In genomic region chr10:44990965-44991364, GRCh38 we compare ENCODE assay signal across 1 cellular context.
A peak's percentile ranks its signal among the peaks of the same experiment; 100 is the strongest.
TF ChIP-seq lines count a peak whose summit lies in the region.

No MANE protein-coding gene starts in this region.

TF ChIP-seq in HepG2, 621 proteins besides CTCF, POLR2A, EP300 and RAD21:
- TF ChIP-seq SOX6 (IDR thresholded peaks at IDR 0.05) (no peak), SOX6 (CRISPR knock-in tag; IDR thresholded peaks at IDR 0.05) (peak; percentile 1; the same call in 1 of the 2 replicates), MAZ (IDR thresholded peaks at IDR 0.05; ENCODE audit: borderline replicate concordance, low read depth, low read length) (no peak), MAZ (CRISPR knock-in tag; IDR thresholded peaks at IDR 0.05; ENCODE audit: low read depth) (0 out of 2 replicates have a peak, but pooled peaks have one; percentile 42), ATRX (CRISPR knock-in tag; IDR thresholded peaks at IDR 0.05; ENCODE audit: borderline replicate concordance) (no peak), AKNA (CRISPR knock-in tag; IDR thresholded peaks at IDR 0.05; ENCODE audit: borderline replicate concordance) (no peak), ZNF235 (CRISPR knock-in tag; IDR thresholded peaks at IDR 0.05; ENCODE audit: borderline replicate concordance) (peak; percentile 41; the same call in 1 of the 2 replicates), EED (CRISPR knock-in tag; IDR thresholded peaks at IDR 0.05) (0 out of 2 replicates have a peak, but pooled peaks have one; percentile 47), ZNF598 (CRISPR knock-in tag; IDR thresholded peaks at IDR 0.05; ENCODE audit: borderline replicate concordance) (0 out of 2 replicates have a peak, but pooled peaks have one; percentile 2), ATM (IDR thresholded peaks at IDR 0.05; ENCODE audit: borderline replicate concordance) (no peak), HIVEP1 (CRISPR knock-in tag; IDR thresholded peaks at IDR 0.05) (0 out of 2 replicates have a peak, but pooled peaks have one; percentile 37)
- TF ChIP-seq, protein P1, sequence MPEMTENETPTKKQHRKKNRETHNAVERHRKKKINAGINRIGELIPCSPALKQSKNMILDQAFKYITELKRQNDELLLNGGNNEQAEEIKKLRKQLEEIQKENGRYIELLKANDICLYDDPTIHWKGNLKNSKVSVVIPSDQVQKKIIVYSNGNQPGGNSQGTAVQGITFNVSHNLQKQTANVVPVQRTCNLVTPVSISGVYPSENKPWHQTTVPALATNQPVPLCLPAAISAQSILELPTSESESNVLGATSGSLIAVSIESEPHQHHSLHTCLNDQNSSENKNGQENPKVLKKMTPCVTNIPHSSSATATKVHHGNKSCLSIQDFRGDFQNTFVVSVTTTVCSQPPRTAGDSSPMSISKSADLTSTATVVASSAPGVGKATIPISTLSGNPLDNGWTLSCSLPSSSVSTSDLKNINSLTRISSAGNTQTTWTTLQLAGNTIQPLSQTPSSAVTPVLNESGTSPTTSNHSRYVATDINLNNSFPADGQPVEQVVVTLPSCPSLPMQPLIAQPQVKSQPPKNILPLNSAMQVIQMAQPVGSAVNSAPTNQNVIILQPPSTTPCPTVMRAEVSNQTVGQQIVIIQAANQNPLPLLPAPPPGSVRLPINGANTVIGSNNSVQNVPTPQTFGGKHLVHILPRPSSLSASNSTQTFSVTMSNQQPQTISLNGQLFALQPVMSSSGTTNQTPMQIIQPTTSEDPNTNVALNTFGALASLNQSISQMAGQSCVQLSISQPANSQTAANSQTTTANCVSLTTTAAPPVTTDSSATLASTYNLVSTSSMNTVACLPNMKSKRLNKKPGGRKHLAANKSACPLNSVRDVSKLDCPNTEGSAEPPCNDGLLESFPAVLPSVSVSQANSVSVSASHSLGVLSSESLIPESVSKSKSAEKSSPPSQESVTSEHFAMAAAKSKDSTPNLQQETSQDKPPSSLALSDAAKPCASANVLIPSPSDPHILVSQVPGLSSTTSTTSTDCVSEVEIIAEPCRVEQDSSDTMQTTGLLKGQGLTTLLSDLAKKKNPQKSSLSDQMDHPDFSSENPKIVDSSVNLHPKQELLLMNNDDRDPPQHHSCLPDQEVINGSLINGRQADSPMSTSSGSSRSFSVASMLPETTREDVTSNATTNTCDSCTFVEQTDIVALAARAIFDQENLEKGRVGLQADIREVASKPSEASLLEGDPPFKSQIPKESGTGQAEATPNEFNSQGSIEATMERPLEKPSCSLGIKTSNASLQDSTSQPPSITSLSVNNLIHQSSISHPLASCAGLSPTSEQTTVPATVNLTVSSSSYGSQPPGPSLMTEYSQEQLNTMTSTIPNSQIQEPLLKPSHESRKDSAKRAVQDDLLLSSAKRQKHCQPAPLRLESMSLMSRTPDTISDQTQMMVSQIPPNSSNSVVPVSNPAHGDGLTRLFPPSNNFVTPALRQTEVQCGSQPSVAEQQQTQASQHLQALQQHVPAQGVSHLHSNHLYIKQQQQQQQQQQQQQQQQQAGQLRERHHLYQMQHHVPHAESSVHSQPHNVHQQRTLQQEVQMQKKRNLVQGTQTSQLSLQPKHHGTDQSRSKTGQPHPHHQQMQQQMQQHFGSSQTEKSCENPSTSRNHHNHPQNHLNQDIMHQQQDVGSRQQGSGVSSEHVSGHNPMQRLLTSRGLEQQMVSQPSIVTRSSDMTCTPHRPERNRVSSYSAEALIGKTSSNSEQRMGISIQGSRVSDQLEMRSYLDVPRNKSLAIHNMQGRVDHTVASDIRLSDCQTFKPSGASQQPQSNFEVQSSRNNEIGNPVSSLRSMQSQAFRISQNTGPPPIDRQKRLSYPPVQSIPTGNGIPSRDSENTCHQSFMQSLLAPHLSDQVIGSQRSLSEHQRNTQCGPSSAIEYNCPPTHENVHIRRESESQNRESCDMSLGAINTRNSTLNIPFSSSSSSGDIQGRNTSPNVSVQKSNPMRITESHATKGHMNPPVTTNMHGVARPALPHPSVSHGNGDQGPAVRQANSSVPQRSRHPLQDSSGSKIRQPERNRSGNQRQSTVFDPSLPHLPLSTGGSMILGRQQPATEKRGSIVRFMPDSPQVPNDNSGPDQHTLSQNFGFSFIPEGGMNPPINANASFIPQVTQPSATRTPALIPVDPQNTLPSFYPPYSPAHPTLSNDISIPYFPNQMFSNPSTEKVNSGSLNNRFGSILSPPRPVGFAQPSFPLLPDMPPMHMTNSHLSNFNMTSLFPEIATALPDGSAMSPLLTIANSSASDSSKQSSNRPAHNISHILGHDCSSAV (CRISPR knock-in tag; IDR thresholded peaks at IDR 0.05; ENCODE audit: borderline replicate concordance): no peak
- TF ChIP-seq, protein P2, sequence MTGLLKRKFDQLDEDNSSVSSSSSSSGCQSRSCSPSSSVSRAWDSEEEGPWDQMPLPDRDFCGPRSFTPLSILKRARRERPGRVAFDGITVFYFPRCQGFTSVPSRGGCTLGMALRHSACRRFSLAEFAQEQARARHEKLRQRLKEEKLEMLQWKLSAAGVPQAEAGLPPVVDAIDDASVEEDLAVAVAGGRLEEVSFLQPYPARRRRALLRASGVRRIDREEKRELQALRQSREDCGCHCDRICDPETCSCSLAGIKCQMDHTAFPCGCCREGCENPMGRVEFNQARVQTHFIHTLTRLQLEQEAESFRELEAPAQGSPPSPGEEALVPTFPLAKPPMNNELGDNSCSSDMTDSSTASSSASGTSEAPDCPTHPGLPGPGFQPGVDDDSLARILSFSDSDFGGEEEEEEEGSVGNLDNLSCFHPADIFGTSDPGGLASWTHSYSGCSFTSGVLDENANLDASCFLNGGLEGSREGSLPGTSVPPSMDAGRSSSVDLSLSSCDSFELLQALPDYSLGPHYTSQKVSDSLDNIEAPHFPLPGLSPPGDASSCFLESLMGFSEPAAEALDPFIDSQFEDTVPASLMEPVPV (CRISPR knock-in tag; IDR thresholded peaks at IDR 0.05): no peak
